In the genomic region with DNA sequence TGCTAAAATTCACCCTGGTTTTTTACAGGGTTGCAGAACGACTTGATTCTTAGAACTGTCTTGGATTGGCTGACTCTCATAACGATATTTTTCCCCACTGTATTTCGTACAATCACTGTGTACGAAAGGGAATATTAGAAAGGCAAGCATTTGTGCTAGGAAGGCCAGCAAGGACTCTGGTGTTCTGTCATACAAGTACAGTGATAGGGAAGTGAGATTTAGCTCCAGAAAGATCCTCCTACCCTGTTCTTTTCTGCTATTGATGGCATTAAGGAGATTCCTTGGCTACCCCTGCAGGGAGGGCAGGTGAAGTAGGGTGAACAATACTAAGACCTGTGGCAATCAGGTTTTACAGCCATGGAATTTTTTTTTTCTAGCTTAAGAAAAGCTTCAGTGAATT, we compare ENCODE assay signal across 22 cellular contexts. TPM values are rescaled to one million over a fixed set of nuclear protein-coding genes. Genes with fewer than 3 reads are reported as not detected.
DNase-seq lines count a peak whose midpoint lies in the region; ATAC-seq, FAIRE-seq and TF ChIP-seq lines count a peak whose summit lies in the region.
"Had no signal": no experiment of that assay in that cellular context is flagged by ENCODE, and none has a peak within 500 bp of the region (broad histone marks: within the 10 kb centered on the region; RNA-seq: fewer than 3 reads in every experiment).

No MANE protein-coding gene starts in this region.

- H3K9me3 ChIP-seq in CD4-positive, CD25-positive, alpha-beta regulatory T cell (ENCODE audit: control insufficient read depth in 2 of 2, low read length in 2 of 2), result no peaks in the 10 kb centered on the region
- H3K9me3 ChIP-seq: esophagus squamous epithelium, gastroesophageal sphincter, testis had no signal

- CTCF ChIA-PET in activated CD4-positive, alpha-beta T cell treated with anti-CD3 and anti-CD28 coated beads for 36 hours (lab: Charles Lee), result interaction anchor here (2.3 to 10.3 kb wide), 3 partner anchors 13 to 53 kb away, joined by 7 to 117 read pairs (median 11); no protein-coding TSS in a partner anchor

- H3K27ac ChIP-seq in CD4-positive, CD25-positive, alpha-beta regulatory T cell (ENCODE audit: insufficient read depth, low read length, poor library complexity, severe bottlenecking), result peak overlapping the region; percentile 86
- H3K27ac ChIP-seq: testis had no signal

- peak overlapping the region in 1 of 4 donors; percentile 70 for H3K4me3 Mint-ChIP-seq in CD4-positive, CD25-positive, alpha-beta regulatory T cell
- no peak overlapping the region for H3K4me3 Mint-ChIP-seq in activated naive CD8-positive, alpha-beta T cell treated with anti-CD3 and anti-CD28 coated beads, Interleukin-2, amount 50 U/mL, for 24 hours
- no peak overlapping the region for H3K4me3 Mint-ChIP-seq in natural killer cell treated with Interleukin-12 subunit alpha and Interleukin-12 subunit beta and Interleukin-15 and Interleukin-18, amount 100 ng/mL, for 72 hours
- H3K4me3 Mint-ChIP-seq in activated CD4-positive, alpha-beta T cell treated with anti-CD3 and anti-CD28 coated beads for 36 hours, result no peak overlapping the region
- H3K4me3 Mint-ChIP-seq: memory B cell had no signal

- H3K36me3 Mint-ChIP-seq in CD4-positive, CD25-positive, alpha-beta regulatory T cell, result no peaks in the 10 kb centered on the region
- peaks cover 2% of the 10 kb centered on the region for H3K36me3 Mint-ChIP-seq in activated naive CD8-positive, alpha-beta T cell treated with anti-CD3 and anti-CD28 coated beads, Interleukin-2, amount 50 U/mL, for 24 hours (ENCODE audit: low read depth)
- H3K36me3 Mint-ChIP-seq in natural killer cell treated with Interleukin-12 subunit alpha and Interleukin-12 subunit beta and Interleukin-15 and Interleukin-18, amount 100 ng/mL, for 72 hours, result peaks cover 6% of the 10 kb centered on the region
- no peaks in the 10 kb centered on the region for H3K36me3 Mint-ChIP-seq in activated CD4-positive, alpha-beta T cell treated with anti-CD3 and anti-CD28 coated beads for 36 hours (ENCODE audit: low read depth)
- H3K36me3 Mint-ChIP-seq: memory B cell, naive B cell had no signal

- peaks cover 16 to 57% (median 48%) of the 10 kb centered on the region in 4 donors for H3K4me1 Mint-ChIP-seq in CD4-positive, CD25-positive, alpha-beta regulatory T cell
- peaks cover 62% of the 10 kb centered on the region for H3K4me1 Mint-ChIP-seq in activated naive CD8-positive, alpha-beta T cell treated with anti-CD3 and anti-CD28 coated beads, Interleukin-2, amount 50 U/mL, for 24 hours
- H3K4me1 Mint-ChIP-seq in natural killer cell treated with Interleukin-12 subunit alpha and Interleukin-12 subunit beta and Interleukin-15 and Interleukin-18, amount 100 ng/mL, for 72 hours (ENCODE audit: low read depth in 2 of 2), result peaks cover 55 to 70% of the 10 kb centered on the region in 2 donors
- peaks cover 66% of the 10 kb centered on the region for H3K4me1 Mint-ChIP-seq in activated CD4-positive, alpha-beta T cell treated with anti-CD3 and anti-CD28 coated beads for 36 hours

- peak overlapping the region in 2 of 3 donors; percentile 96 to 98 for H3K27ac Mint-ChIP-seq in CD4-positive, CD25-positive, alpha-beta regulatory T cell
- H3K27ac Mint-ChIP-seq in activated naive CD8-positive, alpha-beta T cell treated with anti-CD3 and anti-CD28 coated beads, Interleukin-2, amount 50 U/mL, for 24 hours, result peak overlapping the region; percentile 36
- peak overlapping the region; percentile 89 to 94 for H3K27ac Mint-ChIP-seq in natural killer cell treated with Interleukin-12 subunit alpha and Interleukin-12 subunit beta and Interleukin-15 and Interleukin-18, amount 100 ng/mL, for 72 hours
- no peak overlapping the region for H3K27ac Mint-ChIP-seq in activated CD4-positive, alpha-beta T cell treated with anti-CD3 and anti-CD28 coated beads for 36 hours

- no peaks in the 10 kb centered on the region for H3K27me3 ChIP-seq in CD4-positive, CD25-positive, alpha-beta regulatory T cell (ENCODE audit: control insufficient read depth, insufficient read depth, low read length)
- H3K27me3 ChIP-seq: esophagus squamous epithelium, gastroesophageal sphincter, testis had no signal

- H3K4me1 ChIP-seq in CD4-positive, CD25-positive, alpha-beta regulatory T cell (ENCODE audit: control insufficient read depth, insufficient read depth, low read length, poor library complexity, severe bottlenecking), result peaks cover 56% of the 10 kb centered on the region

- no peak for ATAC-seq in CD4-positive, CD25-positive, alpha-beta regulatory T cell (ENCODE audit: low read depth in 2 of 2)
- ATAC-seq in activated naive CD8-positive, alpha-beta T cell treated with anti-CD3 and anti-CD28 coated beads, Interleukin-2, amount 50 U/mL, for 24 hours, result no peak
- ATAC-seq in natural killer cell treated with Interleukin-12 subunit alpha and Interleukin-12 subunit beta and Interleukin-15 and Interleukin-18, amount 100 ng/mL, for 72 hours, result no peak
- no peak for ATAC-seq in activated CD4-positive, alpha-beta T cell treated with anti-CD3 and anti-CD28 coated beads for 36 hours
- ATAC-seq in HG02970 (IDR thresholded peaks at IDR 0.05; ENCODE audit: low FRiP score, unreplicated experiment), result no peak
- ATAC-seq: gastroesophageal sphincter, HCT116, SK-N-SH treated with all-trans-retinoic acid at 6 μM for 48 hours had no signal

- no peaks in the 10 kb centered on the region for H3K36me3 ChIP-seq in CD4-positive, CD25-positive, alpha-beta regulatory T cell (ENCODE audit: control insufficient read depth, insufficient read depth, low read length)
- H3K36me3 ChIP-seq: gastroesophageal sphincter had no signal

- no peaks in the 10 kb centered on the region for H3K9me3 Mint-ChIP-seq in CD4-positive, CD25-positive, alpha-beta regulatory T cell
- no peaks in the 10 kb centered on the region for H3K9me3 Mint-ChIP-seq in activated naive CD8-positive, alpha-beta T cell treated with anti-CD3 and anti-CD28 coated beads, Interleukin-2, amount 50 U/mL, for 24 hours
- H3K9me3 Mint-ChIP-seq in natural killer cell treated with Interleukin-12 subunit alpha and Interleukin-12 subunit beta and Interleukin-15 and Interleukin-18, amount 100 ng/mL, for 72 hours, result no peaks in the 10 kb centered on the region
- no peaks in the 10 kb centered on the region for H3K9me3 Mint-ChIP-seq in activated CD4-positive, alpha-beta T cell treated with anti-CD3 and anti-CD28 coated beads for 36 hours (ENCODE audit: low read depth)
- H3K9me3 Mint-ChIP-seq: memory B cell, naive B cell had no signal

- peak overlapping the region; percentile 99 for H3K4me3 ChIP-seq in CD4-positive, CD25-positive, alpha-beta regulatory T cell (ENCODE audit: low read depth, low read length)
- H3K4me3 ChIP-seq: esophagus squamous epithelium, gastroesophageal sphincter, testis had no signal

- POLR2A ChIA-PET in activated CD4-positive, alpha-beta T cell treated with anti-CD3 and anti-CD28 coated beads for 36 hours (lab: Charles Lee), result no interaction called here

- peak; percentile 61 for FAIRE-seq in GM12891 (lab: Jason Lieb, UNC)
- FAIRE-seq: astrocyte, GM18507 had no signal

- no peak for TF ChIP-seq POLR2A in GM12891 (IDR thresholded peaks at IDR 0.05; ENCODE audit: low read depth, low read length)

- intact Hi-C loops in activated CD4-positive, alpha-beta T cell treated with anti-CD3 and anti-CD28 coated beads for 36 hours (cut with DNase I, micrococcal nuclease), result loop anchor here in 1 of 2 experiments (2.0 to 5.0 kb wide), 3 partner anchors 15 to 56 kb away; a partner anchor contains a TSS

- no peaks in the 10 kb centered on the region for H3K27me3 Mint-ChIP-seq in CD4-positive, CD25-positive, alpha-beta regulatory T cell
- no peaks in the 10 kb centered on the region for H3K27me3 Mint-ChIP-seq in activated naive CD8-positive, alpha-beta T cell treated with anti-CD3 and anti-CD28 coated beads, Interleukin-2, amount 50 U/mL, for 24 hours
- no peaks in the 10 kb centered on the region for H3K27me3 Mint-ChIP-seq in natural killer cell treated with Interleukin-12 subunit alpha and Interleukin-12 subunit beta and Interleukin-15 and Interleukin-18, amount 100 ng/mL, for 72 hours
- no peaks in the 10 kb centered on the region for H3K27me3 Mint-ChIP-seq in activated CD4-positive, alpha-beta T cell treated with anti-CD3 and anti-CD28 coated beads for 36 hours
- H3K27me3 Mint-ChIP-seq: memory B cell, naive B cell had no signal

- DNase-seq in CD4-positive, CD25-positive, alpha-beta regulatory T cell, result no peak
- DNase-seq in GM12891 (ENCODE audit: insufficient read length, low spot score), result no peak
- no peak for DNase-seq in activated naive CD8-positive, alpha-beta T cell treated with anti-CD3 and anti-CD28 coated beads, Interleukin-2, amount 50 U/mL, for 24 hours
- no peak for DNase-seq in natural killer cell treated with Interleukin-12 subunit alpha and Interleukin-12 subunit beta and Interleukin-15 and Interleukin-18, amount 100 ng/mL, for 72 hours (ENCODE audit: low spot score)
- no peak for DNase-seq in activated CD4-positive, alpha-beta T cell treated with anti-CD3 and anti-CD28 coated beads for 36 hours
- no peak for DNase-seq in dedifferentiated amniotic fluid mesenchymal stem cell (ENCODE audit: extremely low spot score)
- DNase-seq: activated effector memory CD4-positive, alpha-beta T cell treated with Interleukin-2 at 50 U/mL for 16 hours; cerebellar nuclear complex; esophagus squamous epithelium; naive B cell; RPMI8226; T-helper 9 cell; testis had no signal

TF ChIP-seq in GM12891, 5 proteins besides CTCF, POLR2A, EP300 and RAD21:
- TF ChIP-seq SPI1 (IDR thresholded peaks at IDR 0.05; ENCODE audit: low read depth, low read length) (peak; percentile 66), PAX5 (IDR thresholded peaks at IDR 0.05; ENCODE audit: insufficient read depth, low read length, severe bottlenecking) (no peak)

RNA-seq across cellular contexts. Expression of a gene that starts 53.8 kb away (rescaled TPM):
- 4.7 TPM for total RNA-seq in CD4-positive, CD25-positive, alpha-beta regulatory T cell
- polyA plus RNA-seq in CD4-positive, CD25-positive, alpha-beta regulatory T cell, result not detected
- polyA plus RNA-seq in GM12891 (2012; ENCODE audit: low read depth, missing spikeins), result not detected
- total RNA-seq in natural killer cell treated with Interleukin-12 subunit alpha and Interleukin-12 subunit beta and Interleukin-15 and Interleukin-18, amount 100 ng/mL, for 72 hours, result 1 to 10 TPM in 1 of 2 donors, not detected in 1; 2.6 TPM
- not detected for total RNA-seq in activated CD4-positive, alpha-beta T cell treated with anti-CD3 and anti-CD28 coated beads for 36 hours
- total RNA-seq: astrocyte, esophagus squamous epithelium, gastroesophageal sphincter, kidney epithelial cell, NCI-H460, testis had no signal

RNA-seq across cellular contexts. Expression of a gene that starts 57.3 kb away (rescaled TPM):
- total RNA-seq in CD4-positive, CD25-positive, alpha-beta regulatory T cell, result 86.7 TPM
- polyA plus RNA-seq in CD4-positive, CD25-positive, alpha-beta regulatory T cell, result 100 to 1,000 TPM; 119 to 139 (median 124) TPM
- 88.4 TPM for polyA plus RNA-seq in GM12891 (2012; ENCODE audit: low read depth, missing spikeins)
- 10 to 100 TPM; 82.7 to 95.7 TPM for total RNA-seq in natural killer cell treated with Interleukin-12 subunit alpha and Interleukin-12 subunit beta and Interleukin-15 and Interleukin-18, amount 100 ng/mL, for 72 hours
- total RNA-seq in activated CD4-positive, alpha-beta T cell treated with anti-CD3 and anti-CD28 coated beads for 36 hours, result 100 to 1,000 TPM; 109 to 117 TPM
